27 cellular contexts compared by ENCODE assay signal in the genomic region with DNA sequence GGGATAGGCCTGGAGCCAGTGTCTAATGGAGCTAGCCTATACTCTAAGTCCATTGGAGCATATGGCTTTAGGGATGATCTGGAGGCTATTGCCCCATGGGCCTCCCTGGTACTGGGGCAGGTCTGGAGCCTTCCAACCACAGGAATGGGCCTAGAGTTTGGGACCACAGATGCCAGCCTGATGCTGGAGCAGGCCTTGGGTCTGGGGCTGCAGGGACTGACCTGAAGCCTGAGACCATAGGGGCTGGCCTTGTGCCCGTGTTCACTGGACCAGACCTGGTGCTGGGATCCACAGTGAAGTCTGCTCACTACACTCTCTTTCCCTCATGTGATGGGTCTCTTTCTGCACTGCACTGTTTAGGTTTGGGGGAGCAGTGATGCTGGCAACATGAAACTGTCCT.
"Had no signal": no experiment of that assay in that cellular context is flagged by ENCODE, and none has a peak within 500 bp of the region (broad histone marks: within the 10 kb centered on the region; RNA-seq: fewer than 3 reads in every experiment).

No MANE protein-coding gene starts in this region.

- H3K4me3 Mint-ChIP-seq: naive B cell; naive thymus-derived CD8-positive, alpha-beta T cell; natural killer cell treated with Interleukin-12 subunit alpha and Interleukin-12 subunit beta and Interleukin-15 and Interleukin-18, amount 100 ng/mL, for 72 hours; nephron progenitor cell; neural crest cell; stimulated activated effector memory CD8-positive, alpha-beta T cell treated with anti-CD3 and anti-CD28 coated beads, Interleukin-12 subunit alpha, Interleukin-12 subunit beta, amount 100 ng/mL, for 72 hours; stimulated activated naive CD8-positive, alpha-beta T cell treated with anti-CD3 and anti-CD28 coated beads, Interleukin-15, Interleukin-2, amounts not matched to agents 100 ng/mL and 50 ng/mL, for 24 hours had no signal

- H3K27ac ChIP-seq: neutrophil, pancreas, psoas muscle, right lobe of liver, sigmoid colon, suprapubic skin, testis, tibial artery, transverse colon, upper lobe of left lung, uterus had no signal

- H3K9me3 Mint-ChIP-seq: neural crest cell; stimulated activated naive CD8-positive, alpha-beta T cell treated with anti-CD3 and anti-CD28 coated beads, Interleukin-15, Interleukin-2, amounts not matched to agents 100 ng/mL and 50 ng/mL, for 24 hours had no signal

- H3K27me3 ChIP-seq: neutrophil, pancreas, right lobe of liver, sigmoid colon, suprapubic skin, testis, tibial artery, transverse colon, upper lobe of left lung, uterus had no signal

- H3K36me3 ChIP-seq: neutrophil, pancreas, right lobe of liver, sigmoid colon, suprapubic skin, tibial artery, transverse colon, upper lobe of left lung, uterus had no signal

- H3K9me3 ChIP-seq: neutrophil, pancreas, right lobe of liver, sigmoid colon, suprapubic skin, testis, transverse colon, uterus had no signal

- H3K4me3 ChIP-seq: pancreas, psoas muscle, right lobe of liver, sigmoid colon, suprapubic skin, testis, tibial artery, transverse colon, upper lobe of left lung, uterus had no signal

- H3K27ac Mint-ChIP-seq: naive B cell; natural killer cell treated with Interleukin-12 subunit alpha and Interleukin-12 subunit beta and Interleukin-15 and Interleukin-18, amount 100 ng/mL, for 72 hours; nephron progenitor cell; stimulated activated effector memory CD8-positive, alpha-beta T cell treated with anti-CD3 and anti-CD28 coated beads, Interleukin-12 subunit alpha, Interleukin-12 subunit beta, amount 100 ng/mL, for 72 hours; stimulated activated naive CD8-positive, alpha-beta T cell treated with anti-CD3 and anti-CD28 coated beads, Interleukin-15, Interleukin-2, amounts not matched to agents 100 ng/mL and 50 ng/mL, for 24 hours had no signal

- H3K36me3 Mint-ChIP-seq: naive B cell; naive thymus-derived CD8-positive, alpha-beta T cell; natural killer cell treated with Interleukin-12 subunit alpha and Interleukin-12 subunit beta and Interleukin-15 and Interleukin-18, amount 100 ng/mL, for 72 hours; stimulated activated effector memory CD8-positive, alpha-beta T cell treated with anti-CD3 and anti-CD28 coated beads, Interleukin-12 subunit alpha, Interleukin-12 subunit beta, amount 100 ng/mL, for 72 hours had no signal

- H3K4me1 ChIP-seq: pancreas, psoas muscle, right lobe of liver, sigmoid colon, suprapubic skin, testis, tibial artery, transverse colon, upper lobe of left lung, uterus had no signal

- DNase-seq: naive B cell; naive thymus-derived CD8-positive, alpha-beta T cell; nephron progenitor cell; nucleus accumbens; pancreas; psoas muscle; right lobe of liver; sigmoid colon; small intestine; stimulated activated CD4-positive, alpha-beta T cell treated with anti-CD3 and anti-CD28 coated beads, Interleukin-15, amount 100 ng/mL, for 24 hours; stimulated activated CD4-positive, alpha-beta T cell treated with anti-CD3 and anti-CD28 coated beads, Interleukin-2, amount 100 ng/mL, for 24 hours; stimulated activated CD4-positive, alpha-beta T cell treated with anti-CD3 and anti-CD28 coated beads, Interleukin-2, amount 100 ng/mL, for 48 hours; stimulated activated CD4-positive, alpha-beta T cell treated with anti-CD3 and anti-CD28 coated beads, Interleukin-4, amount 100 ng/mL, for 24 hours; stimulated activated naive CD4-positive, alpha-beta T cell; substantia nigra; testis; tibial artery; transverse colon; uterus had no signal

- H3K4me1 Mint-ChIP-seq: naive B cell; naive thymus-derived CD8-positive, alpha-beta T cell; nephron progenitor cell; neural crest cell; stimulated activated effector memory CD8-positive, alpha-beta T cell treated with anti-CD3 and anti-CD28 coated beads, Interleukin-12 subunit alpha, Interleukin-12 subunit beta, amount 100 ng/mL, for 72 hours had no signal

- FAIRE-seq: pancreas, small intestine had no signal

- ATAC-seq: naive thymus-derived CD8-positive, alpha-beta T cell; pancreas; psoas muscle; right cardiac atrium; stimulated activated effector memory CD8-positive, alpha-beta T cell treated with anti-CD3 and anti-CD28 coated beads, Interleukin-12 subunit alpha, Interleukin-12 subunit beta, amount 100 ng/mL, for 72 hours had no signal
